12 cellular contexts compared by ENCODE assay signal in the genomic region with DNA sequence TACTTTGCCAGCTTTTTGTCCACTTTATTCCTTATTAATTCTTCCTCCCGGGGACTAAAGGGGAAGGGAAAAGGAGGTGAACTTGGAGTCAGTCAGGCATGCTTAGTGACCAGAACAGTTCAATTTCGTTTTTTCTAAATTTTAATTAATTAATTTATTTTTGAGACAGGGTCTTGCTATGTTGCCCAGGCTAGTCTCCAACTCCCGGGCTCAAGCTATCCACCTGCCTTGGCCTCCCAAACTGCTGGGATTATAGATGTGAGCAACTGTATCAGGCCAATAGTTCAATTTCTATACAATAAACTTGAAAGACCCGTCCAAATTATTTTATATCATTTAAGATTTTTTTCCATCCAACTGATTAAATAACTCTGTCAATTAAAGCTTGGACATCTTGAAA. TPM values are rescaled to one million over a fixed set of nuclear protein-coding genes. Genes with fewer than 3 reads are reported as not detected.
DNase-seq lines count a peak whose midpoint lies in the region; ATAC-seq, FAIRE-seq and TF ChIP-seq lines count a peak whose summit lies in the region.
"Had no signal": no experiment of that assay in that cellular context is flagged by ENCODE, and none has a peak within 500 bp of the region (broad histone marks: within the 10 kb centered on the region; RNA-seq: fewer than 3 reads in every experiment).

No MANE protein-coding gene starts in this region.

- H3K27me3 Mint-ChIP-seq in T-helper 2 cell treated with Interferon-gamma antibody and Interleukin-4, amounts not matched to agents 5 μg/mL and 100 μg/mL, for 36 hours (ENCODE audit: low read depth), result peaks cover 2% of the 10 kb centered on the region

- H3K9me3 ChIP-seq in SJCRH30 (replicated peaks) (no peaks in the 10 kb centered on the region), hepatocyte (ENCODE audit: low read depth) (no peaks in the 10 kb centered on the region), smooth muscle cell (replicated peaks; ENCODE audit: low read depth) (no peaks in the 10 kb centered on the region), pancreas (no peaks in the 10 kb centered on the region)
- H3K9me3 ChIP-seq: tibial artery had no signal

- H3K9me2 ChIP-seq in hepatocyte (replicated peaks; ENCODE audit: insufficient read depth), result no peaks in the 10 kb centered on the region

- no peak for FAIRE-seq in pancreas (lab: Jason Lieb, UNC)

- peaks cover 68% of the 10 kb centered on the region for H3K4me1 ChIP-seq in SJCRH30
- peaks cover 48% of the 10 kb centered on the region for H3K4me1 ChIP-seq in hepatocyte (ENCODE audit: insufficient read depth)
- peaks cover 41% of the 10 kb centered on the region for H3K4me1 ChIP-seq in smooth muscle cell (ENCODE audit: low read depth)
- peaks cover 4 to 26% (median 17%) of the 10 kb centered on the region in 3 donors for H3K4me1 ChIP-seq in pancreas

- 82% methylated on average over 4 of the region's 4 CpGs for WGBS in hepatocyte (ENCODE audit: low lambda C conversion rate, missing lambda C conversion rate)
- WGBS in smooth muscle cell (ENCODE audit: low lambda C conversion rate), result 93% methylated on average over 4 of the region's 4 CpGs
- WGBS in pancreas, 2 donors, result 73 to 77% methylated on average over 4 of the region's 4 CpGs

- H3K27ac Mint-ChIP-seq in T-helper 2 cell treated with Interferon-gamma antibody and Interleukin-4, amounts not matched to agents 5 μg/mL and 100 μg/mL, for 36 hours, result no peak overlapping the region

- H3K27me3 ChIP-seq in SJCRH30, result no peaks in the 10 kb centered on the region
- no peaks in the 10 kb centered on the region for H3K27me3 ChIP-seq in hepatocyte
- no peaks in the 10 kb centered on the region for H3K27me3 ChIP-seq in smooth muscle cell (ENCODE audit: low read depth)
- no peaks in the 10 kb centered on the region for H3K27me3 ChIP-seq in pancreas
- H3K27me3 ChIP-seq: tibial artery had no signal

- H2AFZ ChIP-seq in hepatocyte, result peak overlapping the region; percentile 61
- H2AFZ ChIP-seq in smooth muscle cell (ENCODE audit: low read depth), result no peak overlapping the region

- peak overlapping the region; percentile 99 for H3K4me3 Mint-ChIP-seq in T-helper 2 cell treated with Interferon-gamma antibody and Interleukin-4, amounts not matched to agents 5 μg/mL and 100 μg/mL, for 36 hours

- H3K36me3 Mint-ChIP-seq in T-helper 2 cell treated with Interferon-gamma antibody and Interleukin-4, amounts not matched to agents 5 μg/mL and 100 μg/mL, for 36 hours (ENCODE audit: low read depth), result peaks cover 14% of the 10 kb centered on the region

- H3K4me2 ChIP-seq in hepatocyte (peak overlapping the region; percentile 78), smooth muscle cell (peak overlapping the region; percentile 84)

- H3F3A ChIP-seq in smooth muscle cell (ENCODE audit: low read depth), result peaks cover 10% of the 10 kb centered on the region

- ATAC-seq in HG03521 (IDR thresholded peaks at IDR 0.05; ENCODE audit: unreplicated experiment) (no peak), GM19397 (IDR thresholded peaks at IDR 0.05; ENCODE audit: unreplicated experiment) (no peak), pancreas (no peak)

- peaks cover 45% of the 10 kb centered on the region for H3K4me1 Mint-ChIP-seq in T-helper 2 cell treated with Interferon-gamma antibody and Interleukin-4, amounts not matched to agents 5 μg/mL and 100 μg/mL, for 36 hours (ENCODE audit: low read depth)

- H3K4me3 ChIP-seq in SJCRH30 (peak overlapping the region; percentile 40), hepatocyte (no peak overlapping the region), smooth muscle cell (peak overlapping the region; percentile 82), pancreas (no peak overlapping the region)

- H4K20me1 ChIP-seq in hepatocyte (ENCODE audit: insufficient read depth, poor library complexity, severe bottlenecking) (peaks cover 23% of the 10 kb centered on the region), smooth muscle cell (ENCODE audit: low read depth) (peaks cover 28% of the 10 kb centered on the region)

- TF ChIP-seq CTCF in hepatocyte (IDR thresholded peaks at IDR 0.05; ENCODE audit: poor library complexity) (no peak), smooth muscle cell (IDR thresholded peaks at IDR 0.05; ENCODE audit: borderline replicate concordance, insufficient read depth, poor library complexity, severe bottlenecking) (no peak), pancreas (IDR thresholded peaks at IDR 0.05) (no peak)

- H3K9ac ChIP-seq in smooth muscle cell (ENCODE audit: low read depth), result no peak overlapping the region

- intact Hi-C loops in pancreas (cut with DNase I), result no loop called here

- H3K79me2 ChIP-seq in hepatocyte (peaks cover 30% of the 10 kb centered on the region), smooth muscle cell (ENCODE audit: low read depth) (peaks cover 29% of the 10 kb centered on the region)

- no peak for DNase-seq in T-helper 2 cell treated with Interferon-gamma antibody and Interleukin-4, amounts not matched to agents 5 μg/mL and 100 μg/mL, for 36 hours (ENCODE audit: low spot score)
- DNase-seq in T-helper 2 cell (no peak), SJCRH30 (no peak), hepatocyte (ENCODE audit: low spot score) (no peak), smooth muscle cell (lab: John Stamatoyannopoulos, UW; ENCODE audit: unreplicated experiment) (no peak), pancreas (no peak)
- DNase-seq: HCEC 1CT, NCI-H2081 treated with DMSO at 0.1 percent for 48 hours, tibial artery had no signal

- H3K36me3 ChIP-seq in SJCRH30 (peaks cover 36% of the 10 kb centered on the region), hepatocyte (replicated peaks; ENCODE audit: insufficient read depth, low read depth) (no peaks in the 10 kb centered on the region), smooth muscle cell (ENCODE audit: low read depth) (peaks cover 5% of the 10 kb centered on the region), pancreas (peaks cover 0 to 8% (median 0%) of the 10 kb centered on the region in 3 donors)

- H3K27ac ChIP-seq in SJCRH30, result peak overlapping the region; percentile 93
- H3K27ac ChIP-seq in hepatocyte, result peak overlapping the region; percentile 93
- H3K27ac ChIP-seq in smooth muscle cell (ENCODE audit: low read depth), result peak overlapping the region; percentile 85
- peak overlapping the region in 2 of 4 donors; percentile 91 to 95 for H3K27ac ChIP-seq in pancreas

- no peaks in the 10 kb centered on the region for H3K9me3 Mint-ChIP-seq in T-helper 2 cell treated with Interferon-gamma antibody and Interleukin-4, amounts not matched to agents 5 μg/mL and 100 μg/mL, for 36 hours

RNA-seq across cellular contexts. Expression of a gene that starts 1.3 kb away (rescaled TPM):
- 217 and 257 TPM in 2 replicates for total RNA-seq in SJCRH30 (2014; rRNA removed; shearing (Covaris generic))
- total RNA-seq in hepatocyte (23.5 and 28.9 TPM in 2 replicates), smooth muscle cell (24.3 and 24.9 TPM in 2 replicates), pancreas (10 to 100 TPM in 5 of 6 donors, 1 to 10 TPM in 1; 9.5 to 16.8 (median 11.1) TPM)
- polyA plus RNA-seq in hepatocyte (11.7 and 20.1 TPM in 2 replicates), smooth muscle cell (8.1 and 9.0 TPM in 2 replicates), pancreas (10 to 100 TPM; 12.8 to 16.5 TPM)

RNA-seq across cellular contexts. Expression of a gene that starts 57.8 kb away (rescaled TPM):
- total RNA-seq in SJCRH30 (2014; rRNA removed; shearing (Covaris generic)), result 2.5 and 3.0 TPM in 2 replicates
- total RNA-seq in hepatocyte (48.6 and 54.8 TPM in 2 replicates), smooth muscle cell (5.3 and 7.1 TPM in 2 replicates), pancreas (10 to 100 TPM in 3 of 6 donors, 1 to 10 TPM in 3; 8.7 to 17.2 (median 12.5) TPM)
- polyA plus RNA-seq in hepatocyte (28.6 and 38.9 TPM in 2 replicates), smooth muscle cell (3.8 and 4.2 TPM in 2 replicates), pancreas (10 to 100 TPM; 33.8 to 36.4 TPM)
- total RNA-seq: A172 had no signal

Comparison
In these comparisons a context has a peak if more than half of its experiments do, and no peak if none do; other contexts are left out.
1. H3K4me3 ChIP-seq: peak in SJCRH30 (single experiment) and smooth muscle cell (single experiment); none in hepatocyte (single experiment) and pancreas (0 of 4).